Comparison of ENCODE assay signal across 16 cellular contexts in genomic region chr2:11592671-11593574, GRCh38. TPM values are rescaled to one million over a fixed set of nuclear protein-coding genes. Genes with fewer than 3 reads are reported as not detected.
A peak's percentile ranks its signal among the peaks of the same experiment; 100 is the strongest.
DNase-seq lines count a peak whose midpoint lies in the region; ATAC-seq and TF ChIP-seq lines count a peak whose summit lies in the region.
"Had no signal": no experiment of that assay in that cellular context is flagged by ENCODE, and none has a peak within 500 bp of the region (broad histone marks: within the 10 kb centered on the region; RNA-seq: fewer than 3 reads in every experiment).

No MANE protein-coding gene starts in this region.

- H3K27me3 Mint-ChIP-seq in activated naive CD8-positive, alpha-beta T cell treated with anti-CD3 and anti-CD28 coated beads, Interleukin-2, amount 50 U/mL, for 24 hours: peaks cover 4% of the 10 kb centered on the region
- no peaks in the 10 kb centered on the region for H3K27me3 Mint-ChIP-seq in activated naive CD8-positive, alpha-beta T cell treated with anti-CD3 and anti-CD28 coated beads for 36 hours
- H3K27me3 Mint-ChIP-seq in glutamatergic neuron (ENCODE audit: unreplicated experiment): peaks cover 2% of the 10 kb centered on the region
- no peaks in the 10 kb centered on the region for H3K27me3 Mint-ChIP-seq in nephron progenitor cell (ENCODE audit: low read depth, poor library complexity)

- no peaks in the 10 kb centered on the region for H3K27me3 ChIP-seq in ascending aorta
- no peaks in the 10 kb centered on the region for H3K27me3 ChIP-seq in right cardiac atrium (ENCODE audit: control insufficient read depth, insufficient read depth)
- H3K27me3 ChIP-seq: BLaER1 had no signal

- H3K9me3 ChIP-seq in ascending aorta (no peaks in the 10 kb centered on the region), right cardiac atrium (ENCODE audit: control insufficient read depth, low read length) (no peaks in the 10 kb centered on the region)
- H3K9me3 ChIP-seq: BLaER1 had no signal

- no peak for TF ChIP-seq CTCF in glutamatergic neuron (IDR thresholded peaks at IDR 0.05; ENCODE audit: partially characterized antibody, unreplicated experiment)
- TF ChIP-seq CTCF in nephron progenitor cell (IDR thresholded peaks at IDR 0.05): no peak
- TF ChIP-seq CTCF in ascending aorta (IDR thresholded peaks at IDR 0.05): no peak

- no peaks in the 10 kb centered on the region for H3K36me3 Mint-ChIP-seq in activated naive CD8-positive, alpha-beta T cell treated with anti-CD3 and anti-CD28 coated beads, Interleukin-2, amount 50 U/mL, for 24 hours (ENCODE audit: low read depth)
- H3K36me3 Mint-ChIP-seq in activated naive CD8-positive, alpha-beta T cell treated with anti-CD3 and anti-CD28 coated beads for 36 hours: no peaks in the 10 kb centered on the region
- H3K36me3 Mint-ChIP-seq in glutamatergic neuron (ENCODE audit: unreplicated experiment) (no peaks in the 10 kb centered on the region), nephron progenitor cell (ENCODE audit: low read depth) (peaks cover 19% of the 10 kb centered on the region)

- H3K36me3 ChIP-seq in ascending aorta: no peaks in the 10 kb centered on the region
- H3K36me3 ChIP-seq: BLaER1 had no signal

- H3K9me3 Mint-ChIP-seq in activated naive CD8-positive, alpha-beta T cell treated with anti-CD3 and anti-CD28 coated beads, Interleukin-2, amount 50 U/mL, for 24 hours: no peaks in the 10 kb centered on the region
- no peaks in the 10 kb centered on the region for H3K9me3 Mint-ChIP-seq in activated naive CD8-positive, alpha-beta T cell treated with anti-CD3 and anti-CD28 coated beads for 36 hours
- H3K9me3 Mint-ChIP-seq in glutamatergic neuron (ENCODE audit: unreplicated experiment) (no peaks in the 10 kb centered on the region), nephron progenitor cell (no peaks in the 10 kb centered on the region)
- H3K9me3 Mint-ChIP-seq: HFFc6 had no signal

- no peaks in the 10 kb centered on the region for H3K4me1 ChIP-seq in ascending aorta
- H3K4me1 ChIP-seq in right cardiac atrium (ENCODE audit: control insufficient read depth, insufficient read depth, low read length): no peaks in the 10 kb centered on the region

- WGBS in right cardiac atrium: 92% methylated on average over 53 of the region's 53 CpGs

- no peak for DNase-seq in activated naive CD8-positive, alpha-beta T cell treated with anti-CD3 and anti-CD28 coated beads, Interleukin-2, amount 50 U/mL, for 24 hours
- no peak for DNase-seq in activated naive CD8-positive, alpha-beta T cell treated with anti-CD3 and anti-CD28 coated beads for 36 hours
- DNase-seq in glutamatergic neuron (no peak), nephron progenitor cell (no peak), ascending aorta (ENCODE audit: low spot score in 2 of 2) (no peak), right cardiac atrium (no peak), cerebellum (ENCODE audit: low spot score) (no peak)
- no peak for DNase-seq in activated CD4-positive, alpha-beta T cell treated with anti-CD3 and anti-CD28 coated beads for 48 hours
- DNase-seq: DMS53, GF-D8, HCEC 1CT, HFFc6, IMR-90 had no signal

- no peak overlapping the region for H3K4me3 ChIP-seq in ascending aorta
- no peak overlapping the region for H3K4me3 ChIP-seq in right cardiac atrium (ENCODE audit: low read length)
- H3K4me3 ChIP-seq: BLaER1 had no signal

- peak overlapping the region; percentile 14 for H3K27ac Mint-ChIP-seq in activated naive CD8-positive, alpha-beta T cell treated with anti-CD3 and anti-CD28 coated beads, Interleukin-2, amount 50 U/mL, for 24 hours
- H3K27ac Mint-ChIP-seq in activated naive CD8-positive, alpha-beta T cell treated with anti-CD3 and anti-CD28 coated beads for 36 hours: no peak overlapping the region
- H3K27ac Mint-ChIP-seq in glutamatergic neuron (ENCODE audit: unreplicated experiment) (peak overlapping the region; percentile 22), nephron progenitor cell (peak overlapping the region; percentile 79)
- H3K27ac Mint-ChIP-seq: HFFc6 had no signal

- ATAC-seq in activated naive CD8-positive, alpha-beta T cell treated with anti-CD3 and anti-CD28 coated beads, Interleukin-2, amount 50 U/mL, for 24 hours: no peak
- ATAC-seq in right cardiac atrium: no peak

- H3K4me3 Mint-ChIP-seq in activated naive CD8-positive, alpha-beta T cell treated with anti-CD3 and anti-CD28 coated beads, Interleukin-2, amount 50 U/mL, for 24 hours: no peak overlapping the region
- H3K4me3 Mint-ChIP-seq in activated naive CD8-positive, alpha-beta T cell treated with anti-CD3 and anti-CD28 coated beads for 36 hours: no peak overlapping the region
- H3K4me3 Mint-ChIP-seq in glutamatergic neuron (ENCODE audit: unreplicated experiment) (no peak overlapping the region), nephron progenitor cell (no peak overlapping the region)
- H3K4me3 Mint-ChIP-seq: HFFc6 had no signal

- H3K27ac ChIP-seq in ascending aorta (no peak overlapping the region), right cardiac atrium (ENCODE audit: low read length) (no peak overlapping the region)
- H3K27ac ChIP-seq: 22Rv1, BLaER1, HL-60 had no signal

- H3K4me1 Mint-ChIP-seq in activated naive CD8-positive, alpha-beta T cell treated with anti-CD3 and anti-CD28 coated beads, Interleukin-2, amount 50 U/mL, for 24 hours: no peaks in the 10 kb centered on the region
- H3K4me1 Mint-ChIP-seq in activated naive CD8-positive, alpha-beta T cell treated with anti-CD3 and anti-CD28 coated beads for 36 hours: no peaks in the 10 kb centered on the region
- H3K4me1 Mint-ChIP-seq in glutamatergic neuron (ENCODE audit: low read depth, unreplicated experiment) (peaks cover 2% of the 10 kb centered on the region), nephron progenitor cell (peaks cover 4% of the 10 kb centered on the region)

- intact Hi-C loops in ascending aorta (cut with DNase I) (no loop called here), right cardiac atrium (cut with DNase I) (no loop called here)

RNA-seq across cellular contexts. Expression of gene GREB1, which starts 59.1 kb away (rescaled TPM):
- total RNA-seq in activated naive CD8-positive, alpha-beta T cell treated with anti-CD3 and anti-CD28 coated beads for 36 hours: 1 to 10 TPM in 1 of 2 experiments, under 1 TPM in 1; 0.52 to 1.0 TPM
- total RNA-seq in glutamatergic neuron (ENCODE audit: unreplicated experiment): 134 TPM
- total RNA-seq in ascending aorta: 5.9 TPM
- 10 to 100 TPM in 3 of 4 donors, 1 to 10 TPM in 1; 7.3 to 17.7 (median 11.1) TPM for total RNA-seq in right cardiac atrium
- polyA plus RNA-seq in right cardiac atrium: 4.6 TPM
- 34.0 TPM for total RNA-seq in cerebellum
- total RNA-seq: IMR-90 had no signal
